ENCODE assay signal across 13 cellular contexts in the genomic region with DNA sequence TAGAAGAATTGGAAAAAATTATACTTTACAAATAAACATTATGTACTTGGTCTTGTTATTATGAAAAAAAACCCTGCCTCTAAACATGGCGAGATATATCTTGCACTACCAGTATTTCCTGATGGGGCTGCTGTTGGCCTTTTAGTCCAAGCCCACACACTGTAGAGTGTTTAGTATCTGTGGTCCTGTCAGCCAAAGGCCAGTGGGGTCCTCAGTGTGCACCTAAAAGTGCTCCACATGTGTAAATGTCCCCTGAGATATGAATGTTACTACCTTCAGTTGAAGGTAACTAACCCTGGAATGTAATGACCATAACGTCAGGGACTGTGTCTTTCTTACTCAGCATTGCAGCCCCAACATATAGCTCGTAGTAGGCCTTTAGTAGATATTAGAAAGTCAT.
A peak's percentile ranks its signal among the peaks of the same experiment; 100 is the strongest.
DNase-seq lines count a peak whose midpoint lies in the region; ATAC-seq and TF ChIP-seq lines count a peak whose summit lies in the region.
"Had no signal": no experiment of that assay in that cellular context is flagged by ENCODE, and none has a peak within 500 bp of the region (broad histone marks: within the 10 kb centered on the region; RNA-seq: fewer than 3 reads in every experiment).

No MANE protein-coding gene starts in this region.

- no peak for ATAC-seq in GM18519 (IDR thresholded peaks at IDR 0.05; ENCODE audit: low FRiP score, unreplicated experiment)
- ATAC-seq in HG03457 (IDR thresholded peaks at IDR 0.05; ENCODE audit: unreplicated experiment), result no peak
- ATAC-seq: left colon had no signal

- H3K4me3 ChIP-seq in BE2C (ENCODE audit: low read depth, low read length) (no peak overlapping the region), epithelial cell of proximal tubule (ENCODE audit: low read depth, low read length) (no peak overlapping the region)

- TF ChIP-seq CTCF in BE2C (IDR thresholded peaks at IDR 0.05; ENCODE audit: low read depth, low read length) (peak; percentile 45), GM13977 (IDR thresholded peaks at IDR 0.05; ENCODE audit: extremely low read depth, insufficient read depth, missing control alignments) (peak; percentile 51), epithelial cell of proximal tubule (conservative IDR thresholded peaks at IDR 0.05; ENCODE audit: low read depth, low read length) (peak; percentile 28)

- DNase-seq in BE2C (peak; percentile 15), GM13977 (ENCODE audit: low spot score) (no peak), NOMO-1 treated with DMSO at 0.1 percent for 48 hours (lab: John Stamatoyannopoulos, UW; ENCODE audit: unreplicated experiment) (peak; percentile 26), epithelial cell of proximal tubule (ENCODE audit: low read depth) (no peak), NCI-H187 (lab: John Stamatoyannopoulos, UW) (no peak), NCI-H1048 (lab: John Stamatoyannopoulos, UW) (no peak)
- DNase-seq: activated CD8-positive, alpha-beta memory T cell treated with anti-CD3 and anti-CD28 coated beads for 24 hours; activated naive CD4-positive, alpha-beta T cell; left colon; NCI-H345; T1000 had no signal

- no peaks in the 10 kb centered on the region for H3K9me3 ChIP-seq in BE2C

- in situ Hi-C loops in GM13977 (cut with MboI; ENCODE audit: low pct_unique_long_range_greater_than_20kb, low sequenced_read_pairs, unreplicated experiment), result no loop called here

- no peaks in the 10 kb centered on the region for H3K4me1 ChIP-seq in BE2C

- no peaks in the 10 kb centered on the region for H3K27me3 ChIP-seq in BE2C

- H3K36me3 ChIP-seq in BE2C, result no peaks in the 10 kb centered on the region

Comparison
In these comparisons a context has a peak if more than half of its experiments do, and no peak if none do; other contexts are left out.
1. DNase-seq: peak in BE2C (single experiment) and NOMO-1 treated with DMSO at 0.1 percent for 48 hours (single experiment); none in GM13977 (single experiment), epithelial cell of proximal tubule (single experiment), NCI-H187 (0 of 2) and NCI-H1048 (single experiment).
2. Peak in every context shown above with its lines, with median percentiles within 50 percentile points of each other: CTCF ChIP-seq.